ENCODE assay signal across 1 cellular context in genomic region chr5:32506251-32506661, GRCh38.
TF ChIP-seq lines count a peak whose summit lies in the region.

No MANE protein-coding gene starts in this region.

TF ChIP-seq in GM23338, 12 proteins besides CTCF, POLR2A, EP300 and RAD21 (continued from another document):
- no peak for TF ChIP-seq ZNF462 (CRISPR knock-in tag; IDR thresholded peaks at IDR 0.05)
- TF ChIP-seq ZNF114 (CRISPR knock-in tag; IDR thresholded peaks at IDR 0.05) = no peak
- TF ChIP-seq NANOG (IDR thresholded peaks at IDR 0.05; ENCODE audit: borderline replicate concordance) = no peak
- TF ChIP-seq CREB1 (CRISPR knock-in tag; IDR thresholded peaks at IDR 0.05; ENCODE audit: low read depth) = no peak
